ENCODE assay signal across 8 cellular contexts in genomic region chr10:132422169-132422691, GRCh38.
DNase-seq lines count a peak whose midpoint lies in the region; ATAC-seq and TF ChIP-seq lines count a peak whose summit lies in the region.

No MANE protein-coding gene starts in this region.

- H3K9me3 ChIP-seq in SU-DHL-6 (ENCODE audit: insufficient read depth, low read length), result no peaks in the 10 kb centered on the region
- H3K9me3 ChIP-seq in mucosa of rectum (ENCODE audit: control insufficient read depth in 2 of 2, low read length in 2 of 2), result no peaks in the 10 kb centered on the region

- H3K4me2 ChIP-seq in SU-DHL-6 (ENCODE audit: low read depth, low read length, poor library complexity, severe bottlenecking), result peak overlapping the region; percentile 45

- DNase-seq in anterior cingulate cortex (lab: John Stamatoyannopoulos, UW), result no peak
- DNase-seq in islet precursor cell, result no peak
- DNase-seq in KG1 (lab: John Stamatoyannopoulos, UW), result no peak

- H3K4me1 ChIP-seq in mucosa of rectum (ENCODE audit: control insufficient read depth in 2 of 2, insufficient read depth in 2 of 2, low read length in 2 of 2), result peaks cover 51 to 60% of the 10 kb centered on the region in 2 donors

- H3K36me3 ChIP-seq in SU-DHL-6 (ENCODE audit: low read length) (no peaks in the 10 kb centered on the region), mucosa of rectum (ENCODE audit: control insufficient read depth in 2 of 2, insufficient read depth in 2 of 2, low read length in 2 of 2) (peaks cover 2 to 3% of the 10 kb centered on the region in 2 donors)

- no peaks in the 10 kb centered on the region for H3K27me3 ChIP-seq in SU-DHL-6 (ENCODE audit: low read length)
- no peaks in the 10 kb centered on the region for H3K27me3 ChIP-seq in mucosa of rectum (ENCODE audit: control insufficient read depth in 2 of 2, insufficient read depth in 2 of 2, low read length in 2 of 2)

- ATAC-seq in GM18867 (IDR thresholded peaks at IDR 0.05; ENCODE audit: unreplicated experiment) (peak; percentile 36), HG02970 (IDR thresholded peaks at IDR 0.05; ENCODE audit: low FRiP score, unreplicated experiment) (peak; percentile 41)
- ATAC-seq in activated CD4-positive, CD25-positive, alpha-beta regulatory T cell treated with anti-CD3 and anti-CD28 coated beads, Interleukin-2, amount 50 U/mL, for 24 hours, result no peak

- TF ChIP-seq CTCF in SU-DHL-6 (IDR thresholded peaks at IDR 0.05; ENCODE audit: insufficient read depth, low read length, poor library complexity, severe bottlenecking), result no peak

- H3K27ac ChIP-seq in SU-DHL-6 (ENCODE audit: low read depth, low read length) (peak overlapping the region; percentile 68), mucosa of rectum (ENCODE audit: low read depth in 2 of 2, low read length in 2 of 2) (peak overlapping the region; percentile 96 to 98)

- no peaks in the 10 kb centered on the region for H3K79me2 ChIP-seq in SU-DHL-6 (ENCODE audit: insufficient read depth, low read length)

- H3K9ac ChIP-seq in SU-DHL-6 (ENCODE audit: low read length), result peak overlapping the region; percentile 17; the same call in 1 of the 2 replicates
- H3K9ac ChIP-seq in mucosa of rectum (ENCODE audit: low read depth in 1 of 2, low read length in 2 of 2), result peak overlapping the region; percentile 83 to 87

- no peak overlapping the region for H3K4me3 ChIP-seq in SU-DHL-6 (ENCODE audit: insufficient read depth, low read length, poor library complexity, severe bottlenecking)
- peak overlapping the region in 1 of 2 donors; percentile 14 for H3K4me3 ChIP-seq in mucosa of rectum (ENCODE audit: low read length in 2 of 2)

- H4K20me1 ChIP-seq in SU-DHL-6 (ENCODE audit: low read depth, low read length), result no peaks in the 10 kb centered on the region

- H3F3A ChIP-seq in SU-DHL-6 (ENCODE audit: insufficient read depth), result no peaks in the 10 kb centered on the region

- no peaks in the 10 kb centered on the region for H3K9me2 ChIP-seq in SU-DHL-6 (replicated peaks; ENCODE audit: insufficient read depth, low read length)

- H2AFZ ChIP-seq in SU-DHL-6 (ENCODE audit: low read depth, low read length, severe bottlenecking), result peak overlapping the region; percentile 30

Comparison
In these comparisons a context has a peak if more than half of its experiments do, and no peak if none do; other contexts are left out.
1. ATAC-seq: peak in GM18867 (single experiment) and HG02970 (single experiment); none in activated CD4-positive, CD25-positive, alpha-beta regulatory T cell treated with anti-CD3 and anti-CD28 coated beads, Interleukin-2, amount 50 U/mL, for 24 hours (0 of 2).